ENCODE assay signal across 34 cellular contexts in genomic region chr18:34354351-34354750, GRCh38.
"Had no signal": no experiment of that assay in that cellular context is flagged by ENCODE, and none has a peak within 500 bp of the region (broad histone marks: within the 10 kb centered on the region; RNA-seq: fewer than 3 reads in every experiment).

No MANE protein-coding gene starts in this region.

- H3K27me3 Mint-ChIP-seq: activated B cell treated with CpG ODN at 0.5 μM for 24 hours; activated CD4-positive, alpha-beta memory T cell treated with anti-CD3 and anti-CD28 coated beads for 36 hours; activated CD4-positive, alpha-beta T cell treated with anti-CD3 and anti-CD28 coated beads, Interleukin-2, amount 10 ng/mL, durations not matched to agents 24 days and 14 days; activated CD8-positive, alpha-beta T cell treated with anti-CD3 and anti-CD28 coated beads for 36 hours; activated naive CD8-positive, alpha-beta T cell treated with anti-CD3 and anti-CD28 coated beads for 36 hours; activated T-helper 17 cell treated with anti-CD3 and anti-CD28 coated beads, Interleukin-2, amount 50 U/mL, for 72 hours had no signal

- H3K4me1 Mint-ChIP-seq: activated B cell treated with CpG ODN at 0.5 μM for 24 hours; activated CD4-positive, alpha-beta T cell treated with anti-CD3 and anti-CD28 coated beads, Interleukin-2, amount 10 ng/mL, durations not matched to agents 24 days and 14 days; activated naive CD8-positive, alpha-beta T cell treated with anti-CD3 and anti-CD28 coated beads for 36 hours; activated T-helper 17 cell treated with anti-CD3 and anti-CD28 coated beads, Interleukin-2, amount 50 U/mL, for 72 hours had no signal

- H3K27ac Mint-ChIP-seq: activated B cell treated with CpG ODN at 0.5 μM for 24 hours; activated CD4-positive, alpha-beta memory T cell treated with anti-CD3 and anti-CD28 coated beads for 36 hours; activated CD4-positive, alpha-beta T cell treated with anti-CD3 and anti-CD28 coated beads, Interleukin-2, amount 10 ng/mL, durations not matched to agents 24 days and 14 days; activated CD8-positive, alpha-beta T cell treated with anti-CD3 and anti-CD28 coated beads for 36 hours; activated naive CD4-positive, alpha-beta T cell treated with anti-CD3 and anti-CD28 coated beads for 36 hours; activated naive CD4-positive, alpha-beta T cell treated with anti-CD3 and anti-CD28 coated beads, Interleukin-2, amount 50 U/mL, for 72 hours; activated naive CD8-positive, alpha-beta T cell treated with anti-CD3 and anti-CD28 coated beads for 36 hours; activated T-cell treated with anti-CD3 and anti-CD28 coated beads, Interleukin-2, amount 50 U/mL, for 72 hours; activated T-helper 1 cell treated with anti-CD3 and anti-CD28 coated beads, Interleukin-12 subunit alpha, Interleukin-12 subunit beta, Interleukin-2, Interleukin-4 antibody, amounts not matched to agents 30 ng/mL and 10 ng/mL and 1 ng/mL, durations not matched to agents 14 hours and 24 hours and 36 hours; activated T-helper 17 cell treated with anti-CD3 and anti-CD28 coated beads, Interleukin-2, amount 50 U/mL, for 72 hours; T-helper 1 cell treated with Interleukin-12 subunit alpha and Interleukin-12 subunit beta and Interleukin-4 antibody, amounts not matched to agents 30 μg/mL and 1 μg/mL, for 36 hours; T-helper 2 cell treated with Interferon-gamma antibody and Interleukin-4, amounts not matched to agents 5 μg/mL and 100 μg/mL, for 36 hours had no signal

- H3K9me3 ChIP-seq: adrenal gland, body of pancreas, breast epithelium had no signal

- H3K36me3 ChIP-seq: adrenal gland, brain microvascular endothelial cell, breast epithelium had no signal

- H3K4me3 ChIP-seq: adrenal gland, body of pancreas, breast epithelium had no signal

- H3K4me1 ChIP-seq: adrenal gland, body of pancreas, breast epithelium had no signal

- H3K9me3 Mint-ChIP-seq: activated CD8-positive, alpha-beta T cell treated with anti-CD3 and anti-CD28 coated beads for 36 hours; activated naive CD8-positive, alpha-beta T cell treated with anti-CD3 and anti-CD28 coated beads for 36 hours had no signal

- H3K4me3 Mint-ChIP-seq: activated B cell treated with CpG ODN at 0.5 μM for 24 hours; activated CD4-positive, alpha-beta memory T cell treated with anti-CD3 and anti-CD28 coated beads for 36 hours; activated CD4-positive, alpha-beta T cell treated with anti-CD3 and anti-CD28 coated beads, Interleukin-2, amount 10 ng/mL, durations not matched to agents 24 days and 14 days; activated CD8-positive, alpha-beta T cell treated with anti-CD3 and anti-CD28 coated beads for 36 hours; activated naive CD4-positive, alpha-beta T cell treated with anti-CD3 and anti-CD28 coated beads for 36 hours; activated naive CD8-positive, alpha-beta T cell treated with anti-CD3 and anti-CD28 coated beads for 36 hours; activated T-cell treated with anti-CD3 and anti-CD28 coated beads, Interleukin-2, amount 50 U/mL, for 4 hours; activated T-cell treated with anti-CD3 and anti-CD28 coated beads, Interleukin-2, amount 50 U/mL, for 72 hours; activated T-helper 1 cell treated with anti-CD3 and anti-CD28 coated beads, Interleukin-12 subunit alpha, Interleukin-12 subunit beta, Interleukin-2, Interleukin-4 antibody, amounts not matched to agents 30 ng/mL and 10 ng/mL and 1 ng/mL, durations not matched to agents 14 hours and 24 hours and 36 hours; activated T-helper 17 cell treated with anti-CD3 and anti-CD28 coated beads, Interleukin-2, amount 50 U/mL, for 72 hours; T-helper 1 cell treated with Interleukin-12 subunit alpha and Interleukin-12 subunit beta and Interleukin-4 antibody, amounts not matched to agents 30 μg/mL and 1 μg/mL, for 36 hours; T-helper 2 cell treated with Interferon-gamma antibody and Interleukin-4, amounts not matched to agents 5 μg/mL and 100 μg/mL, for 36 hours had no signal

- H3K36me3 Mint-ChIP-seq: activated CD4-positive, alpha-beta memory T cell treated with anti-CD3 and anti-CD28 coated beads for 36 hours; activated naive CD8-positive, alpha-beta T cell treated with anti-CD3 and anti-CD28 coated beads for 36 hours had no signal

- DNase-seq: activated B cell treated with CpG ODN at 0.5 μM for 24 hours; activated CD4-positive, alpha-beta memory T cell treated with anti-CD3 and anti-CD28 coated beads for 36 hours; activated CD4-positive, alpha-beta T cell treated with anti-CD3 and anti-CD28 coated beads for 4 hours; activated CD4-positive, alpha-beta T cell treated with anti-CD3 and anti-CD28 coated beads, Interleukin-2, amount 10 ng/mL, durations not matched to agents 24 days and 14 days; activated CD4-positive, alpha-beta T cell treated with anti-CD3 and anti-CD28 coated beads, Interleukin-2, amount 50 U/mL, for 1 hour; activated CD4-positive, alpha-beta T cell treated with anti-CD3 and anti-CD28 coated beads, Interleukin-2, amount 50 U/mL, for 4 hours; activated CD4-positive, CD25-positive, alpha-beta regulatory T cell treated with anti-CD3 and anti-CD28 coated beads, Interleukin-2, amount 50 U/mL, for 72 hours; activated CD8-positive, alpha-beta memory T cell treated with anti-CD3 and anti-CD28 coated beads, Interleukin-2, amount 50 U/mL, for 4 hours; activated CD8-positive, alpha-beta T cell treated with anti-CD3 and anti-CD28 coated beads for 36 hours; activated effector memory CD4-positive, alpha-beta T cell treated with anti-CD3 and anti-CD28 coated beads, Interleukin-2, amount 50 U/mL, for 16 hours; activated gamma-delta T cell treated with Interleukin-2 at 50 U/mL for 16 hours; activated naive CD4-positive, alpha-beta T cell; activated naive CD4-positive, alpha-beta T cell treated with anti-CD3 and anti-CD28 coated beads for 36 hours; activated naive CD4-positive, alpha-beta T cell treated with anti-CD3 and anti-CD28 coated beads, Interleukin-2, amount 50 U/mL, for 16 hours; activated naive CD8-positive, alpha-beta T cell treated with anti-CD3 and anti-CD28 coated beads for 36 hours; activated T-cell treated with anti-CD3 and anti-CD28 coated beads for 4 hours; activated T-cell treated with anti-CD3 and anti-CD28 coated beads, Interleukin-2, amount 50 U/mL, for 1 hour; activated T-cell treated with anti-CD3 and anti-CD28 coated beads, Interleukin-2, amount 50 U/mL, for 4 hours; activated T-cell treated with anti-CD3 and anti-CD28 coated beads, Interleukin-2, amount 50 U/mL, for 72 hours; adrenal gland; amniotic stem cell; aorta; body of pancreas; brain microvascular endothelial cell; central memory CD4-positive, alpha-beta T cell; T-helper 1 cell; T-helper 2 cell; T-helper 9 cell had no signal

- H3K27ac ChIP-seq: adrenal gland, body of pancreas, brain microvascular endothelial cell, breast epithelium had no signal

- H3K27me3 ChIP-seq: adrenal gland, body of pancreas, brain microvascular endothelial cell, breast epithelium had no signal
